Comparison of ENCODE assay signal across 16 cellular contexts in the genomic region with DNA sequence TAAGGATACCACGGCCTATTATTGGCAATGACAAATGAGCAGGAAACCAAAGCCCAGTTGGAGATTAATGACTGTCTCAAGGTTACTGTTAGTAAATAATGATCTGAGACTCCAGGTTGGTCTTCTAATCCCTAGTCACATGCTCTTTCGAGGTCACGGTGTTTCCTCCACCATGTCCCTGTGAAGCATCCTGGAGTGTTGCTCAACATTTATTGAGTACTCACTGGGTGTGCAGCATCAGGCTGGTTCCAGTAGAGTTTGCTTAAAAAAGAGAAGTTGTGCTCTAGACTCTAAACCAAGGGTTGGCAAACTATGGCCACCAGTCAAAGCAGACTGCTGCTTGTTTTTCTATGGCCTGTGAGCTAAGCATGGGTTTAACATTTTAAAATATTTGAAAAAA.
"Had no signal": no experiment of that assay in that cellular context is flagged by ENCODE, and none has a peak within 500 bp of the region (broad histone marks: within the 10 kb centered on the region; RNA-seq: fewer than 3 reads in every experiment).

No MANE protein-coding gene starts in this region.

- H3K4me1 ChIP-seq: gastroesophageal sphincter, lower lobe of right lung, prostate gland, sigmoid colon, spleen, upper lobe of left lung had no signal

- H3K36me3 ChIP-seq: gastroesophageal sphincter, heart right ventricle, lower lobe of right lung, prostate gland, sigmoid colon, spleen, upper lobe of left lung had no signal

- DNase-seq: activated CD4-positive, alpha-beta memory T cell treated with anti-CD3 and anti-CD28 coated beads for 36 hours; activated CD4-positive, alpha-beta T cell treated with anti-CD3 and anti-CD28 coated beads for 1 hour; activated CD8-positive, alpha-beta memory T cell treated with anti-CD3 and anti-CD28 coated beads, Interleukin-2, amount 10 ng/mL, durations not matched to agents 7 days and 5 days; activated effector memory CD4-positive, alpha-beta T cell treated with anti-CD3 and anti-CD28 coated beads, Interleukin-2, amount 50 U/mL, for 16 hours; activated T-cell treated with anti-CD3 and anti-CD28 coated beads, Interleukin-2, amount 50 U/mL, for 24 hours; amniotic stem cell; dorsolateral prefrontal cortex; erythroblast; heart right ventricle; left colon; lower lobe of right lung; sigmoid colon; spleen; upper lobe of left lung had no signal

- H3K27me3 ChIP-seq: sigmoid colon, upper lobe of left lung had no signal

- H3K4me3 ChIP-seq: dorsolateral prefrontal cortex, gastroesophageal sphincter, heart right ventricle, lower lobe of right lung, prostate gland, sigmoid colon, spleen, upper lobe of left lung had no signal

- ATAC-seq: activated CD8-positive, alpha-beta memory T cell treated with anti-CD3 and anti-CD28 coated beads, Interleukin-2, amount 10 ng/mL, durations not matched to agents 7 days and 5 days; gastroesophageal sphincter; heart right ventricle; left colon; lower lobe of right lung had no signal

- H3K27ac ChIP-seq: dorsolateral prefrontal cortex, gastroesophageal sphincter, heart right ventricle, lower lobe of right lung, prostate gland, sigmoid colon, spleen, upper lobe of left lung had no signal
